Comparison of ENCODE assay signal across 1 cellular context in the genomic region with DNA sequence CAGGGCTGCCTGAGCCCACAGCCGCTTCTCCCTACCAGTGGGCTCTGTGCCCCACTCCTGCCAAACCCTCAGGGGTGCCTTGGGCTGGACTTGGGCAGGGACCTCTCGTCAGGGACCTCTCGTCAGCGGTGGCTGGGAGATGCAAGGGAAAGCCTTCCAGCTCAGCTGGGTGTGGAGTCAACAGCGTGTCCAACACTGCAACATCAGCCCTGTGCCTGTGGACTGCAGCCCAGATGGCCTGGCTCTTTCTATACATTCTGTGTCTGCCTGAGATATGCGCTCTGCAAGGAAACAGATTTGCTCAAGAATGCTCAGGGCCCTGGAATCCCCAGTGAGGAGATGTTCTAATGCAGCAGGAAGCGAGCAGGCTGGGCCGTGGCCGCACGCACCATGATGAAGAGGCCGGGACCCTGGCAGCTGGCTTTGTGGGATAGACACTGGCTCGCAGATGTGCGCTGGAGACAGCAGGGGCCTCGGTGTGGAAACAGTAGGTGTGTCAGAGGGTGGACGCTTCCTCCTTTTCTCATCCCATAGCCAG.
TF ChIP-seq lines count a peak whose summit lies in the region.

No MANE protein-coding gene starts in this region.

TF ChIP-seq in H1, 55 proteins besides CTCF, POLR2A, EP300 and RAD21 (continued from another document):
- TF ChIP-seq CHD1 (IDR thresholded peaks at IDR 0.05; ENCODE audit: low read depth, low read length) (no peak), SAP30 (IDR thresholded peaks at IDR 0.05; ENCODE audit: insufficient read depth, insufficient replicate concordance, low read length) (no peak), EZH2 (IDR thresholded peaks at IDR 0.05; ENCODE audit: low read depth, low read length, severe bottlenecking) (no peak), TAF7 (optimal IDR thresholded peaks at IDR 0.05; ENCODE audit: borderline replicate concordance, low read depth, low read length) (no peak), CBX5 (IDR thresholded peaks at IDR 0.05; ENCODE audit: low read depth, low read length) (no peak), HDAC2 (IDR thresholded peaks at IDR 0.05; ENCODE audit: borderline replicate concordance in 1 of 2, low read depth in 2 of 2, low read length in 2 of 2) (no peak), MAFK (IDR thresholded peaks at IDR 0.05; ENCODE audit: low read depth, low read length) (no peak), TCF12 (IDR thresholded peaks at IDR 0.05; ENCODE audit: low read depth, low read length) (no peak)
- TF ChIP-seq, protein P1, sequence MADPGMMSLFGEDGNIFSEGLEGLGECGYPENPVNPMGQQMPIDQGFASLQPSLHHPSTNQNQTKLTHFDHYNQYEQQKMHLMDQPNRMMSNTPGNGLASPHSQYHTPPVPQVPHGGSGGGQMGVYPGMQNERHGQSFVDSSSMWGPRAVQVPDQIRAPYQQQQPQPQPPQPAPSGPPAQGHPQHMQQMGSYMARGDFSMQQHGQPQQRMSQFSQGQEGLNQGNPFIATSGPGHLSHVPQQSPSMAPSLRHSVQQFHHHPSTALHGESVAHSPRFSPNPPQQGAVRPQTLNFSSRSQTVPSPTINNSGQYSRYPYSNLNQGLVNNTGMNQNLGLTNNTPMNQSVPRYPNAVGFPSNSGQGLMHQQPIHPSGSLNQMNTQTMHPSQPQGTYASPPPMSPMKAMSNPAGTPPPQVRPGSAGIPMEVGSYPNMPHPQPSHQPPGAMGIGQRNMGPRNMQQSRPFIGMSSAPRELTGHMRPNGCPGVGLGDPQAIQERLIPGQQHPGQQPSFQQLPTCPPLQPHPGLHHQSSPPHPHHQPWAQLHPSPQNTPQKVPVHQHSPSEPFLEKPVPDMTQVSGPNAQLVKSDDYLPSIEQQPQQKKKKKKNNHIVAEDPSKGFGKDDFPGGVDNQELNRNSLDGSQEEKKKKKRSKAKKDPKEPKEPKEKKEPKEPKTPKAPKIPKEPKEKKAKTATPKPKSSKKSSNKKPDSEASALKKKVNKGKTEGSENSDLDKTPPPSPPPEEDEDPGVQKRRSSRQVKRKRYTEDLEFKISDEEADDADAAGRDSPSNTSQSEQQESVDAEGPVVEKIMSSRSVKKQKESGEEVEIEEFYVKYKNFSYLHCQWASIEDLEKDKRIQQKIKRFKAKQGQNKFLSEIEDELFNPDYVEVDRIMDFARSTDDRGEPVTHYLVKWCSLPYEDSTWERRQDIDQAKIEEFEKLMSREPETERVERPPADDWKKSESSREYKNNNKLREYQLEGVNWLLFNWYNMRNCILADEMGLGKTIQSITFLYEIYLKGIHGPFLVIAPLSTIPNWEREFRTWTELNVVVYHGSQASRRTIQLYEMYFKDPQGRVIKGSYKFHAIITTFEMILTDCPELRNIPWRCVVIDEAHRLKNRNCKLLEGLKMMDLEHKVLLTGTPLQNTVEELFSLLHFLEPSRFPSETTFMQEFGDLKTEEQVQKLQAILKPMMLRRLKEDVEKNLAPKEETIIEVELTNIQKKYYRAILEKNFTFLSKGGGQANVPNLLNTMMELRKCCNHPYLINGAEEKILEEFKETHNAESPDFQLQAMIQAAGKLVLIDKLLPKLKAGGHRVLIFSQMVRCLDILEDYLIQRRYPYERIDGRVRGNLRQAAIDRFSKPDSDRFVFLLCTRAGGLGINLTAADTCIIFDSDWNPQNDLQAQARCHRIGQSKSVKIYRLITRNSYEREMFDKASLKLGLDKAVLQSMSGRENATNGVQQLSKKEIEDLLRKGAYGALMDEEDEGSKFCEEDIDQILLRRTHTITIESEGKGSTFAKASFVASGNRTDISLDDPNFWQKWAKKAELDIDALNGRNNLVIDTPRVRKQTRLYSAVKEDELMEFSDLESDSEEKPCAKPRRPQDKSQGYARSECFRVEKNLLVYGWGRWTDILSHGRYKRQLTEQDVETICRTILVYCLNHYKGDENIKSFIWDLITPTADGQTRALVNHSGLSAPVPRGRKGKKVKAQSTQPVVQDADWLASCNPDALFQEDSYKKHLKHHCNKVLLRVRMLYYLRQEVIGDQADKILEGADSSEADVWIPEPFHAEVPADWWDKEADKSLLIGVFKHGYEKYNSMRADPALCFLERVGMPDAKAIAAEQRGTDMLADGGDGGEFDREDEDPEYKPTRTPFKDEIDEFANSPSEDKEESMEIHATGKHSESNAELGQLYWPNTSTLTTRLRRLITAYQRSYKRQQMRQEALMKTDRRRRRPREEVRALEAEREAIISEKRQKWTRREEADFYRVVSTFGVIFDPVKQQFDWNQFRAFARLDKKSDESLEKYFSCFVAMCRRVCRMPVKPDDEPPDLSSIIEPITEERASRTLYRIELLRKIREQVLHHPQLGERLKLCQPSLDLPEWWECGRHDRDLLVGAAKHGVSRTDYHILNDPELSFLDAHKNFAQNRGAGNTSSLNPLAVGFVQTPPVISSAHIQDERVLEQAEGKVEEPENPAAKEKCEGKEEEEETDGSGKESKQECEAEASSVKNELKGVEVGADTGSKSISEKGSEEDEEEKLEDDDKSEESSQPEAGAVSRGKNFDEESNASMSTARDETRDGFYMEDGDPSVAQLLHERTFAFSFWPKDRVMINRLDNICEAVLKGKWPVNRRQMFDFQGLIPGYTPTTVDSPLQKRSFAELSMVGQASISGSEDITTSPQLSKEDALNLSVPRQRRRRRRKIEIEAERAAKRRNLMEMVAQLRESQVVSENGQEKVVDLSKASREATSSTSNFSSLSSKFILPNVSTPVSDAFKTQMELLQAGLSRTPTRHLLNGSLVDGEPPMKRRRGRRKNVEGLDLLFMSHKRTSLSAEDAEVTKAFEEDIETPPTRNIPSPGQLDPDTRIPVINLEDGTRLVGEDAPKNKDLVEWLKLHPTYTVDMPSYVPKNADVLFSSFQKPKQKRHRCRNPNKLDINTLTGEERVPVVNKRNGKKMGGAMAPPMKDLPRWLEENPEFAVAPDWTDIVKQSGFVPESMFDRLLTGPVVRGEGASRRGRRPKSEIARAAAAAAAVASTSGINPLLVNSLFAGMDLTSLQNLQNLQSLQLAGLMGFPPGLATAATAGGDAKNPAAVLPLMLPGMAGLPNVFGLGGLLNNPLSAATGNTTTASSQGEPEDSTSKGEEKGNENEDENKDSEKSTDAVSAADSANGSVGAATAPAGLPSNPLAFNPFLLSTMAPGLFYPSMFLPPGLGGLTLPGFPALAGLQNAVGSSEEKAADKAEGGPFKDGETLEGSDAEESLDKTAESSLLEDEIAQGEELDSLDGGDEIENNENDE (IDR thresholded peaks at IDR 0.05; ENCODE audit: insufficient replicate concordance, low read length): no peak
TF ChIP-seq in H1: peak in this region for 0.
